32 cellular contexts compared by ENCODE assay signal in the genomic region with DNA sequence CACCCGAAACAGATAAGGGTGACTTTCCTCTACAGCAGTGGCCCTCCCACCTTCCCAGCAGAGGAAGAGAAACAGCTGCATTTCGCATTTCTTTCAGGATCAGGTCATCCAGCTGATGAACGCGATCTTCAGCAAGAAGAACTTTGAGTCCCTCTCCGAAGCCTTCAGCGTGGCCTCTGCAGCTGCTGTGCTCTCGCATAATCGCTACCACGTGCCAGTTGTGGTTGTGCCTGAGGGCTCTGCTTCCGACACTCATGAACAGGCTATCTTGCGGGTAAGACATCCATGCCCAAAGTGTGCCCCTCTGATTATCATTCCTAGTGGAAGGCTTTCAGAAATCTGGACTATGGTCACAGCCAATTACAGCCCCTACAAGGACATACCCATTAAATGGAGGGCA. TPM values are rescaled to one million over a fixed set of nuclear protein-coding genes. Genes with fewer than 3 reads are reported as not detected.
"Had no signal": no experiment of that assay in that cellular context is flagged by ENCODE, and none has a peak within 500 bp of the region (broad histone marks: within the 10 kb centered on the region; RNA-seq: fewer than 3 reads in every experiment).

No MANE protein-coding gene starts in this region.

- H3K27me3 ChIP-seq: brain microvascular endothelial cell, cardiac muscle cell, SJSA1 had no signal

- H3K9me3 ChIP-seq: SJSA1 had no signal

- ATAC-seq: activated CD8-positive, alpha-beta memory T cell treated with anti-CD3 and anti-CD28 coated beads, Interleukin-2, amount 10 ng/mL, durations not matched to agents 7 days and 5 days; activated T-cell treated with anti-CD3 and anti-CD28 coated beads, Interleukin-2, amount 50 U/mL, for 4 hours; activated T-helper 17 cell treated with anti-CD3 and anti-CD28 coated beads, Interleukin-2, amount 50 U/mL, for 72 hours; Panc1; SK-N-SH treated with all-trans-retinoic acid at 6 μM for 48 hours had no signal

- H3K9me3 Mint-ChIP-seq: activated B cell treated with CpG ODN at 0.5 μM for 24 hours; activated CD4-positive, alpha-beta T cell treated with anti-CD3 and anti-CD28 coated beads, Interleukin-2, amount 10 ng/mL, durations not matched to agents 24 days and 14 days; activated naive CD4-positive, alpha-beta T cell treated with anti-CD3 and anti-CD28 coated beads for 36 hours; activated T-cell treated with anti-CD3 and anti-CD28 coated beads, Interleukin-2, amount 50 U/mL, for 4 hours; activated T-helper 17 cell treated with anti-CD3 and anti-CD28 coated beads, Interleukin-2, amount 50 U/mL, for 72 hours; T-helper 1 cell treated with Interleukin-12 subunit alpha and Interleukin-12 subunit beta and Interleukin-4 antibody, amounts not matched to agents 30 μg/mL and 1 μg/mL, for 36 hours had no signal

- H3K27me3 Mint-ChIP-seq: activated B cell treated with CpG ODN at 0.5 μM for 24 hours; activated CD4-positive, alpha-beta T cell treated with anti-CD3 and anti-CD28 coated beads, Interleukin-2, amount 10 ng/mL, durations not matched to agents 24 days and 14 days; activated CD8-positive, alpha-beta memory T cell treated with anti-CD3 and anti-CD28 coated beads, Interleukin-2, amount 10 ng/mL, durations not matched to agents 7 days and 5 days; activated naive CD8-positive, alpha-beta T cell; activated T-helper 17 cell treated with anti-CD3 and anti-CD28 coated beads, Interleukin-2, amount 50 U/mL, for 72 hours had no signal

- H3K4me3 Mint-ChIP-seq: activated B cell treated with CpG ODN at 0.5 μM for 24 hours; activated CD4-positive, alpha-beta T cell treated with anti-CD3 and anti-CD28 coated beads, Interleukin-2, amount 10 ng/mL, durations not matched to agents 24 days and 14 days; activated CD8-positive, alpha-beta memory T cell treated with anti-CD3 and anti-CD28 coated beads, Interleukin-2, amount 10 ng/mL, durations not matched to agents 7 days and 5 days; activated naive CD4-positive, alpha-beta T cell treated with anti-CD3 and anti-CD28 coated beads for 36 hours; activated naive CD8-positive, alpha-beta T cell; activated T-cell treated with anti-CD3 and anti-CD28 coated beads, Interleukin-2, amount 50 U/mL, for 4 hours; activated T-helper 17 cell treated with anti-CD3 and anti-CD28 coated beads, Interleukin-2, amount 50 U/mL, for 72 hours; T-helper 1 cell treated with Interleukin-12 subunit alpha and Interleukin-12 subunit beta and Interleukin-4 antibody, amounts not matched to agents 30 μg/mL and 1 μg/mL, for 36 hours had no signal

- H3K4me1 Mint-ChIP-seq: activated B cell treated with CpG ODN at 0.5 μM for 24 hours; activated CD4-positive, alpha-beta T cell treated with anti-CD3 and anti-CD28 coated beads, Interleukin-2, amount 10 ng/mL, durations not matched to agents 24 days and 14 days; activated CD8-positive, alpha-beta memory T cell treated with anti-CD3 and anti-CD28 coated beads, Interleukin-2, amount 10 ng/mL, durations not matched to agents 7 days and 5 days; activated T-helper 17 cell treated with anti-CD3 and anti-CD28 coated beads, Interleukin-2, amount 50 U/mL, for 72 hours had no signal

- DNase-seq: activated B cell treated with CpG ODN at 0.5 μM for 24 hours; activated CD4-positive, alpha-beta T cell treated with anti-CD3 and anti-CD28 coated beads for 1 hour; activated CD4-positive, alpha-beta T cell treated with anti-CD3 and anti-CD28 coated beads, Interleukin-2, amount 10 ng/mL, durations not matched to agents 24 days and 14 days; activated CD4-positive, alpha-beta T cell treated with anti-CD3 and anti-CD28 coated beads, Interleukin-2, amount 50 U/mL, for 48 hours; activated CD8-positive, alpha-beta memory T cell treated with anti-CD3 and anti-CD28 coated beads, Interleukin-2, amount 10 ng/mL, durations not matched to agents 7 days and 5 days; activated gamma-delta T cell; activated naive CD4-positive, alpha-beta T cell treated with anti-CD3 and anti-CD28 coated beads for 36 hours; activated T-cell treated with anti-CD3 and anti-CD28 coated beads, Interleukin-2, amount 50 U/mL, for 4 hours; amygdala; brain microvascular endothelial cell; IMR-90; Kasumi-1; KBM-7; NCI-H1048; NCI-H1417; NCI-H1930; NCI-H2171 treated with DMSO at 0.1 percent for 48 hours; NCI-H226; NCI-H510A treated with DMSO at 0.1 percent for 48 hours; NCI-H69; NK-92 treated with Interleukin-12 subunit alpha and Interleukin-12 subunit beta, amount 100 ng/mL, for 24 hours; OCI-M1; Right ventricle myocardium superior had no signal

- H3K27ac Mint-ChIP-seq: activated B cell treated with CpG ODN at 0.5 μM for 24 hours; activated CD4-positive, alpha-beta T cell treated with anti-CD3 and anti-CD28 coated beads, Interleukin-2, amount 10 ng/mL, durations not matched to agents 24 days and 14 days; activated CD8-positive, alpha-beta memory T cell treated with anti-CD3 and anti-CD28 coated beads, Interleukin-2, amount 10 ng/mL, durations not matched to agents 7 days and 5 days; activated naive CD4-positive, alpha-beta T cell treated with anti-CD3 and anti-CD28 coated beads for 36 hours; activated naive CD8-positive, alpha-beta T cell; activated T-helper 17 cell treated with anti-CD3 and anti-CD28 coated beads, Interleukin-2, amount 50 U/mL, for 72 hours; T-helper 1 cell treated with Interleukin-12 subunit alpha and Interleukin-12 subunit beta and Interleukin-4 antibody, amounts not matched to agents 30 μg/mL and 1 μg/mL, for 36 hours had no signal

- H3K27ac ChIP-seq: brain microvascular endothelial cell, cardiac muscle cell, SJSA1 had no signal

- H3K4me3 ChIP-seq: cardiac muscle cell, SJSA1 had no signal

RNA-seq across cellular contexts. Expression of a gene that starts 54.4 kb away (rescaled TPM):
- total RNA-seq: activated B cell treated with CpG ODN at 0.5 μM for 24 hours; activated CD4-positive, alpha-beta T cell treated with anti-CD3 and anti-CD28 coated beads, Interleukin-2, amount 10 ng/mL, durations not matched to agents 24 days and 14 days; activated CD8-positive, alpha-beta memory T cell treated with anti-CD3 and anti-CD28 coated beads, Interleukin-2, amount 10 ng/mL, durations not matched to agents 7 days and 5 days; activated naive CD4-positive, alpha-beta T cell treated with anti-CD3 and anti-CD28 coated beads for 36 hours; activated T-cell treated with anti-CD3 and anti-CD28 coated beads, Interleukin-2, amount 50 U/mL, for 4 hours; activated T-helper 17 cell treated with anti-CD3 and anti-CD28 coated beads, Interleukin-2, amount 50 U/mL, for 72 hours; astrocyte; IMR-90; M059J; SJSA1 had no signal
- polyA plus RNA-seq: IMR-90 had no signal
